ENCODE assay signal across 1 cellular context in genomic region chr5:133051547-133052316, GRCh38.
TF ChIP-seq lines count a peak whose summit lies in the region.

Gene HSPA4, plus strand, starts transcription at chr5:133052013. Its CDS starts 238 bp downstream, at chr5:133052251.

TF ChIP-seq in WTC11, 78 proteins besides CTCF, POLR2A, EP300 and RAD21 (continued from another document):
- TF ChIP-seq FOXP4 (CRISPR knock-in tag; IDR thresholded peaks at IDR 0.05) (peak; percentile 68; the same call in 1 of the 2 replicates), SP1 (CRISPR knock-in tag; conservative IDR thresholded peaks at IDR 0.05) (peak; percentile 77), CREB1 (CRISPR knock-in tag; IDR thresholded peaks at IDR 0.05) (peak; percentile 61), ZBTB21 (CRISPR knock-in tag; IDR thresholded peaks at IDR 0.05; ENCODE audit: borderline replicate concordance) (no peak), JUN (CRISPR knock-in tag; IDR thresholded peaks at IDR 0.05) (peak; percentile 77; the same call in 1 of the 2 replicates), ARID4B (CRISPR knock-in tag; IDR thresholded peaks at IDR 0.05; ENCODE audit: borderline replicate concordance) (peak; percentile 87; the same call in 1 of the 2 replicates), ZNF263 (CRISPR knock-in tag; IDR thresholded peaks at IDR 0.05; ENCODE audit: low read depth) (no peak), CBFB (CRISPR knock-in tag; IDR thresholded peaks at IDR 0.05; ENCODE audit: low read depth) (no peak), TEAD1 (CRISPR knock-in tag; IDR thresholded peaks at IDR 0.05) (peak; percentile 20; the same call in 1 of the 2 replicates), E2F1 (CRISPR knock-in tag; IDR thresholded peaks at IDR 0.05) (0 out of 2 replicates have a peak, but pooled peaks have one; percentile 15), ZNF281 (CRISPR knock-in tag; IDR thresholded peaks at IDR 0.05) (peak; percentile 40; the same call in 1 of the 2 replicates), MAX (CRISPR knock-in tag; IDR thresholded peaks at IDR 0.05) (peak; percentile 47; the same call in 1 of the 2 replicates), ZNF317 (CRISPR knock-in tag; IDR thresholded peaks at IDR 0.05; ENCODE audit: borderline replicate concordance, low read depth) (0 out of 2 replicates have a peak, but pooled peaks have one; percentile 22), ZBTB43 (CRISPR knock-in tag; IDR thresholded peaks at IDR 0.05) (peak; percentile 68; the same call in 1 of the 2 replicates), TEAD4 (CRISPR knock-in tag; IDR thresholded peaks at IDR 0.05) (peak; percentile 10; the same call in 1 of the 2 replicates), ZNF232 (CRISPR knock-in tag; IDR thresholded peaks at IDR 0.05) (0 out of 2 replicates have a peak, but pooled peaks have one; percentile 37), SMAD3 (CRISPR knock-in tag; IDR thresholded peaks at IDR 0.05; ENCODE audit: borderline replicate concordance) (no peak), MLX (CRISPR knock-in tag; IDR thresholded peaks at IDR 0.05) (no peak), TCF7 (CRISPR knock-in tag; IDR thresholded peaks at IDR 0.05; ENCODE audit: low read depth) (0 out of 2 replicates have a peak, but pooled peaks have one; percentile 9), ZSCAN18 (CRISPR knock-in tag; IDR thresholded peaks at IDR 0.05) (no peak), STAT6 (CRISPR knock-in tag; conservative IDR thresholded peaks at IDR 0.05; ENCODE audit: low read depth) (no peak), ZNF512 (CRISPR knock-in tag; IDR thresholded peaks at IDR 0.05; ENCODE audit: borderline replicate concordance) (no peak)
